In genomic region chr3:12388185-12388584, GRCh38 we compare ENCODE assay signal across 21 cellular contexts.
DNase-seq lines count a peak whose midpoint lies in the region; ATAC-seq and TF ChIP-seq lines count a peak whose summit lies in the region.
"Had no signal": no experiment of that assay in that cellular context is flagged by ENCODE, and none has a peak within 500 bp of the region (broad histone marks: within the 10 kb centered on the region; RNA-seq: fewer than 3 reads in every experiment).

No MANE protein-coding gene starts in this region.

- no peak overlapping the region for H3K4me3 ChIP-seq in Panc1 (ENCODE audit: low read depth in 2 of 2, low read length in 2 of 2)
- H3K4me3 ChIP-seq: BLaER1, GM23248 had no signal

- CTCF ChIA-PET in activated CD8-positive, alpha-beta T cell treated with anti-CD3 and anti-CD28 coated beads for 36 hours (lab: Charles Lee): no interaction called here
- CTCF ChIA-PET in activated CD8-positive, alpha-beta T cell treated with anti-CD3 and anti-CD28 coated beads, Interleukin-2, amount 10 ng/mL, durations not matched to agents 7 days and 5 days (lab: Charles Lee): interaction anchor here (0.6 kb wide), 1 partner anchor 272 kb away, joined by 3 read pairs; no protein-coding TSS in a partner anchor
- CTCF ChIA-PET in Panc1 (lab: Charles Lee): no interaction called here

- H3K27ac Mint-ChIP-seq in activated CD8-positive, alpha-beta T cell treated with anti-CD3 and anti-CD28 coated beads for 36 hours: no peak overlapping the region
- H3K27ac Mint-ChIP-seq in activated CD8-positive, alpha-beta T cell treated with anti-CD3 and anti-CD28 coated beads, Interleukin-2, amount 10 ng/mL, durations not matched to agents 7 days and 5 days: no peak overlapping the region
- no peak overlapping the region for H3K27ac Mint-ChIP-seq in stimulated activated memory B cell treated with anti-CD40 and anti-IgM and Interleukin-4, amounts not matched to agents 10 μg/mL and 1 μg/mL and 100 μg/mL, for 72 hours
- H3K27ac Mint-ChIP-seq: B cell; CD8-positive, alpha-beta T cell had no signal

- no peak for TF ChIP-seq CTCF in activated CD8-positive, alpha-beta T cell treated with anti-CD3 and anti-CD28 coated beads for 36 hours (IDR thresholded peaks at IDR 0.05)
- no peak for TF ChIP-seq CTCF in Panc1 (IDR thresholded peaks at IDR 0.05)

- H3K36me3 ChIP-seq in Panc1 (ENCODE audit: control insufficient read depth, insufficient read depth, low read length): peaks cover 8% of the 10 kb centered on the region; the same call in 1 of the 2 replicates
- H3K36me3 ChIP-seq: BLaER1 had no signal

- DNase-seq in activated CD8-positive, alpha-beta T cell treated with anti-CD3 and anti-CD28 coated beads for 36 hours: no peak
- DNase-seq in activated CD8-positive, alpha-beta T cell treated with anti-CD3 and anti-CD28 coated beads, Interleukin-2, amount 10 ng/mL, durations not matched to agents 7 days and 5 days: no peak
- DNase-seq in Panc1 (ENCODE audit: low read depth, low spot score) (no peak), NCI-H1436 (lab: John Stamatoyannopoulos, UW) (no peak), NCI-H2081 (lab: John Stamatoyannopoulos, UW) (no peak), GM19240 (ENCODE audit: insufficient read length, low spot score) (no peak)
- DNase-seq: CD4-positive, CD25-positive, alpha-beta regulatory T cell; CD8-positive, alpha-beta T cell; DMS 273 treated with DMSO at 0.1 percent for 48 hours; DMS79; EL; GDM1; GM23248; H7; HCEC 1CT had no signal

- POLR2A ChIA-PET in activated CD8-positive, alpha-beta T cell treated with anti-CD3 and anti-CD28 coated beads for 36 hours (lab: Charles Lee): no interaction called here
- POLR2A ChIA-PET in activated CD8-positive, alpha-beta T cell treated with anti-CD3 and anti-CD28 coated beads, Interleukin-2, amount 10 ng/mL, durations not matched to agents 7 days and 5 days (lab: Charles Lee): no interaction called here
- POLR2A ChIA-PET in Panc1 (lab: Charles Lee): no interaction called here

- BruUV-seq in Panc1 (replicated peaks; lab: Mats Ljungman, UMichigan): no TSS peak

- no peaks in the 10 kb centered on the region for H3K9me3 Mint-ChIP-seq in activated CD8-positive, alpha-beta T cell treated with anti-CD3 and anti-CD28 coated beads for 36 hours
- H3K9me3 Mint-ChIP-seq in activated CD8-positive, alpha-beta T cell treated with anti-CD3 and anti-CD28 coated beads, Interleukin-2, amount 10 ng/mL, durations not matched to agents 7 days and 5 days (ENCODE audit: insufficient read depth): no peaks in the 10 kb centered on the region
- H3K9me3 Mint-ChIP-seq in stimulated activated memory B cell treated with anti-CD40 and anti-IgM and Interleukin-4, amounts not matched to agents 10 μg/mL and 1 μg/mL and 100 μg/mL, for 72 hours: no peaks in the 10 kb centered on the region
- H3K9me3 Mint-ChIP-seq: CD8-positive, alpha-beta T cell had no signal

- intact Hi-C loops in activated CD8-positive, alpha-beta T cell treated with anti-CD3 and anti-CD28 coated beads for 36 hours (cut with micrococcal nuclease): no loop called here
- intact Hi-C loops in Panc1 (cut with micrococcal nuclease; ENCODE audit: unreplicated experiment): no loop called here

- H3K4me1 Mint-ChIP-seq in activated CD8-positive, alpha-beta T cell treated with anti-CD3 and anti-CD28 coated beads for 36 hours (ENCODE audit: low read depth): peaks cover 9% of the 10 kb centered on the region
- peaks cover 5% of the 10 kb centered on the region for H3K4me1 Mint-ChIP-seq in activated CD8-positive, alpha-beta T cell treated with anti-CD3 and anti-CD28 coated beads, Interleukin-2, amount 10 ng/mL, durations not matched to agents 7 days and 5 days (ENCODE audit: low read depth)
- no peaks in the 10 kb centered on the region for H3K4me1 Mint-ChIP-seq in stimulated activated memory B cell treated with anti-CD40 and anti-IgM and Interleukin-4, amounts not matched to agents 10 μg/mL and 1 μg/mL and 100 μg/mL, for 72 hours
- H3K4me1 Mint-ChIP-seq: B cell had no signal

- in situ Hi-C loops in Panc1 (cut with HindIII; ENCODE audit: low pct_unique_long_range_greater_than_20kb, low sequenced_read_pairs): no loop called here

- no peaks in the 10 kb centered on the region for H3K27me3 ChIP-seq in Panc1 (ENCODE audit: control insufficient read depth, insufficient read depth, low read length)
- H3K27me3 ChIP-seq: BLaER1 had no signal

- H3K27me3 Mint-ChIP-seq in activated CD8-positive, alpha-beta T cell treated with anti-CD3 and anti-CD28 coated beads for 36 hours: peaks cover 25% of the 10 kb centered on the region
- peaks cover 17% of the 10 kb centered on the region for H3K27me3 Mint-ChIP-seq in activated CD8-positive, alpha-beta T cell treated with anti-CD3 and anti-CD28 coated beads, Interleukin-2, amount 10 ng/mL, durations not matched to agents 7 days and 5 days (ENCODE audit: low read depth)
- peaks cover 10% of the 10 kb centered on the region for H3K27me3 Mint-ChIP-seq in stimulated activated memory B cell treated with anti-CD40 and anti-IgM and Interleukin-4, amounts not matched to agents 10 μg/mL and 1 μg/mL and 100 μg/mL, for 72 hours

- H3K4me3 Mint-ChIP-seq in activated CD8-positive, alpha-beta T cell treated with anti-CD3 and anti-CD28 coated beads for 36 hours: no peak overlapping the region
- H3K4me3 Mint-ChIP-seq in activated CD8-positive, alpha-beta T cell treated with anti-CD3 and anti-CD28 coated beads, Interleukin-2, amount 10 ng/mL, durations not matched to agents 7 days and 5 days: no peak overlapping the region
- no peak overlapping the region for H3K4me3 Mint-ChIP-seq in stimulated activated memory B cell treated with anti-CD40 and anti-IgM and Interleukin-4, amounts not matched to agents 10 μg/mL and 1 μg/mL and 100 μg/mL, for 72 hours
- H3K4me3 Mint-ChIP-seq: B cell; CD4-positive, CD25-positive, alpha-beta regulatory T cell; CD8-positive, alpha-beta T cell had no signal

- no peaks in the 10 kb centered on the region for H3K9me3 ChIP-seq in Panc1 (ENCODE audit: control insufficient read depth, insufficient read depth, low read depth, low read length)
- H3K9me3 ChIP-seq: BLaER1 had no signal

- H3K4me1 ChIP-seq in Panc1 (ENCODE audit: control insufficient read depth, insufficient read depth, low read length): peaks cover 15% of the 10 kb centered on the region
- H3K4me1 ChIP-seq: BLaER1 had no signal

- peak overlapping the region; percentile 57; the same call in 1 of the 2 replicates for H3K27ac ChIP-seq in Panc1 (ENCODE audit: low read length)
- H3K27ac ChIP-seq: 22Rv1, BLaER1, C4-2B, GM23248 had no signal

- ATAC-seq in activated CD8-positive, alpha-beta T cell treated with anti-CD3 and anti-CD28 coated beads for 36 hours: peak; percentile 30
- no peak for ATAC-seq in activated CD8-positive, alpha-beta T cell treated with anti-CD3 and anti-CD28 coated beads, Interleukin-2, amount 10 ng/mL, durations not matched to agents 7 days and 5 days
- ATAC-seq in GM18498 (IDR thresholded peaks at IDR 0.05; ENCODE audit: unreplicated experiment): peak; percentile 54
- ATAC-seq in Panc1: no peak
- ATAC-seq in stimulated activated memory B cell treated with anti-CD40 and anti-IgM and Interleukin-4, amounts not matched to agents 10 μg/mL and 1 μg/mL and 100 μg/mL, for 72 hours: peak; percentile 47
- ATAC-seq: CD8-positive, alpha-beta T cell had no signal

- H3K36me3 Mint-ChIP-seq in activated CD8-positive, alpha-beta T cell treated with anti-CD3 and anti-CD28 coated beads for 36 hours (ENCODE audit: low read depth): no peaks in the 10 kb centered on the region
- H3K36me3 Mint-ChIP-seq in activated CD8-positive, alpha-beta T cell treated with anti-CD3 and anti-CD28 coated beads, Interleukin-2, amount 10 ng/mL, durations not matched to agents 7 days and 5 days (ENCODE audit: low read depth): no peaks in the 10 kb centered on the region
- H3K36me3 Mint-ChIP-seq in stimulated activated memory B cell treated with anti-CD40 and anti-IgM and Interleukin-4, amounts not matched to agents 10 μg/mL and 1 μg/mL and 100 μg/mL, for 72 hours: no peaks in the 10 kb centered on the region
- H3K36me3 Mint-ChIP-seq: CD4-positive, CD25-positive, alpha-beta regulatory T cell; CD8-positive, alpha-beta T cell had no signal

Comparison
In these comparisons a context has a peak if more than half of its experiments do, and no peak if none do; other contexts are left out.
1. ATAC-seq: peak in activated CD8-positive, alpha-beta T cell treated with anti-CD3 and anti-CD28 coated beads for 36 hours (single experiment), GM18498 (single experiment) and stimulated activated memory B cell treated with anti-CD40 and anti-IgM and Interleukin-4, amounts not matched to agents 10 μg/mL and 1 μg/mL and 100 μg/mL, for 72 hours (single experiment); none in activated CD8-positive, alpha-beta T cell treated with anti-CD3 and anti-CD28 coated beads, Interleukin-2, amount 10 ng/mL, durations not matched to agents 7 days and 5 days (single experiment) and Panc1 (single experiment).